8 cellular contexts compared by ENCODE assay signal in genomic region chr14:73545353-73545752, GRCh38. TPM values are rescaled to one million over a fixed set of nuclear protein-coding genes. Genes with fewer than 3 reads are reported as not detected.
"Had no signal": no experiment of that assay in that cellular context is flagged by ENCODE, and none has a peak within 500 bp of the region (broad histone marks: within the 10 kb centered on the region; RNA-seq: fewer than 3 reads in every experiment).

No MANE protein-coding gene starts in this region.

RNA-seq across cellular contexts. Expression of gene ACOT1, which starts 8.4 kb away (rescaled TPM):
- total RNA-seq: K562 had no signal

RNA-seq across cellular contexts. Expression of gene HEATR4, which starts 13.4 kb away (rescaled TPM):
- total RNA-seq: activated CD4-positive, alpha-beta T cell treated with anti-CD3 and anti-CD28 coated beads, Interleukin-2, amount 10 ng/mL, durations not matched to agents 24 days and 14 days; activated CD8-positive, alpha-beta memory T cell treated with anti-CD3 and anti-CD28 coated beads for 36 hours; activated CD8-positive, alpha-beta T cell treated with anti-CD3 and anti-CD28 coated beads for 36 hours; activated naive CD8-positive, alpha-beta T cell treated with anti-CD3 and anti-CD28 coated beads for 36 hours; activated T-helper 17 cell treated with anti-CD3 and anti-CD28 coated beads, Interleukin-2, amount 50 U/mL, for 72 hours; K562; SJSA1 had no signal
- polyA plus RNA-seq: K562, SK-N-SH had no signal

RNA-seq across cellular contexts. Expression of gene ACOT2, which starts 23.7 kb away (rescaled TPM):
- total RNA-seq: K562 had no signal

RNA-seq across cellular contexts. Expression of gene ACOT4, which starts 46.3 kb away (rescaled TPM):
- total RNA-seq: K562 had no signal
- polyA plus RNA-seq: K562 had no signal
